In the genomic region with DNA sequence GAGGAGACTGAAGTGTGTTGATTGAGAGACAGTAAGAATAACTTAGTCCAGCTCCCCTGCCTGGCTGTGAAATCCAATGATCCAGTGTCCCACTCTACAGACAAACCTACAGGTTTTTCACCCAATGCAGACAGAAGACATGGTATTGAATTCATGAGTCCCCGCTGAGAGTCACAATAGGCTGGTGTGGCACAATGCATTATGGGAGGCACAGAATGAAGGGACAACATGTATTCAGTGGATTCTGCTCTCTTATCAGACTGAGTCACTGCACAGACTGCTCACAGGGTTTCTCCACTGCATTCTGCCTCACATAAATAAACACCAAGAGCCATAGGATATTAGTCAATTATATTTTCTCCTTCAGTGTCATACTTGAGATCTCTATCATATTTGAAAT, we compare ENCODE assay signal across 13 cellular contexts. TPM values are rescaled to one million over a fixed set of nuclear protein-coding genes. Genes with fewer than 3 reads are reported as not detected.
DNase-seq lines count a peak whose midpoint lies in the region; ATAC-seq, FAIRE-seq and TF ChIP-seq lines count a peak whose summit lies in the region.
"Had no signal": no experiment of that assay in that cellular context is flagged by ENCODE, and none has a peak within 500 bp of the region (broad histone marks: within the 10 kb centered on the region; RNA-seq: fewer than 3 reads in every experiment).

No MANE protein-coding gene starts in this region.

- no peaks in the 10 kb centered on the region for H3K36me3 Mint-ChIP-seq in neural crest cell (ENCODE audit: low read depth)
- H3K36me3 Mint-ChIP-seq: brain had no signal

- peaks cover 18% of the 10 kb centered on the region for H3K4me1 Mint-ChIP-seq in neural crest cell

- H3K27ac Mint-ChIP-seq in neural crest cell (ENCODE audit: unreplicated experiment), result peak overlapping the region; percentile 17

- H3K9me3 Mint-ChIP-seq in neural crest cell, result no peaks in the 10 kb centered on the region

- no peak overlapping the region for H3K4me3 Mint-ChIP-seq in neural crest cell

- peaks cover 6% of the 10 kb centered on the region for H3K27me3 Mint-ChIP-seq in neural crest cell (ENCODE audit: low read depth)

- no peak overlapping the region for H3K4me3 ChIP-seq in bronchial epithelial cell (ENCODE audit: low read depth, low read length)
- H3K4me3 ChIP-seq: thoracic aorta had no signal

- no peak for ATAC-seq in HG03025 (IDR thresholded peaks at IDR 0.05; ENCODE audit: low FRiP score, unreplicated experiment)

- DNase-seq in ELR (ENCODE audit: low read depth) (peak; percentile 57), NCI-H146 (lab: John Stamatoyannopoulos, UW) (peak; percentile 76), bronchial epithelial cell (ENCODE audit: low read depth) (peak; percentile 41), neural crest cell (ENCODE audit: low read depth, low spot score) (no peak), T-helper 2 cell (no peak), ureter (ENCODE audit: low spot score) (no peak)
- no peak for DNase-seq in stimulated activated CD4-positive, alpha-beta T cell treated with anti-CD3 and anti-CD28 coated beads, Interleukin-4, amount 100 ng/mL, for 1 hour
- DNase-seq: NCI-H526 treated with DMSO at 0.1 percent for 48 hours, right cardiac atrium, SK-N-SH had no signal

- H3K36me3 ChIP-seq in bronchial epithelial cell (ENCODE audit: control insufficient read depth, insufficient read depth, low read length), result no peaks in the 10 kb centered on the region
- H3K36me3 ChIP-seq: thoracic aorta had no signal

- FAIRE-seq in bronchial epithelial cell (lab: Jason Lieb, UNC), result no peak

- no peak for TF ChIP-seq CTCF in bronchial epithelial cell (IDR thresholded peaks at IDR 0.05; ENCODE audit: insufficient read depth, low read length, severe bottlenecking)
- TF ChIP-seq CTCF in neural crest cell (conservative IDR thresholded peaks at IDR 0.05), result no peak

- peaks cover 4% of the 10 kb centered on the region for H3K27me3 ChIP-seq in bronchial epithelial cell (ENCODE audit: control insufficient read depth, insufficient read depth, low read length)

RNA-seq across cellular contexts. Expression of gene TOP3B, which starts 55.2 kb away (rescaled TPM):
- total RNA-seq in bronchial epithelial cell, result 24.7 and 27.9 TPM in 2 replicates
- 77.0 and 77.5 TPM in 2 replicates for total RNA-seq in neural crest cell
- 29.7 TPM for total RNA-seq in ureter

Comparison
In these comparisons a context has a peak if more than half of its experiments do, and no peak if none do; other contexts are left out.
1. DNase-seq: peak in ELR (single experiment), NCI-H146 (single experiment) and bronchial epithelial cell (single experiment); none in neural crest cell (single experiment), T-helper 2 cell (0 of 5), ureter (single experiment) and stimulated activated CD4-positive, alpha-beta T cell treated with anti-CD3 and anti-CD28 coated beads, Interleukin-4, amount 100 ng/mL, for 1 hour (single experiment).